37 cellular contexts compared by ENCODE assay signal in the genomic region with DNA sequence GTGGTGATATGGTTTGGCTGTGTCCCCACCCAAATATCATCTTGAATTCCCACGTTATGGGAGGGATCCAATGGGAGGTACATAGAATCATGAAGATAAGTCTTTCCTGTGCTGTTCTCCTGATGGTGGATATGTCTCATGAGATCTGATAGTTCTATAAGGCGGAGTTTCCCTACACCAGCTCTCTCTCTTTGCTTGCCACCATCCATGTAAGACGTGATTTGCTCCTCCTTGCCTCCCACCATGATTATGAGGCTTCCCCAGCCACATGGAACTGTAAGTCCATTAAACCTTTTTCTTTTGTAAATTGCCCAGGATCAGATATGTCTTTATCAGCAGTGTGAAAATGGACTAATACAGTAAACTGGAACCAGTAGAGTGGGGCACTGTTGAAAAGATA. TPM values are rescaled to one million over a fixed set of nuclear protein-coding genes. Genes with fewer than 3 reads are reported as not detected.
"Had no signal": no experiment of that assay in that cellular context is flagged by ENCODE, and none has a peak within 500 bp of the region (broad histone marks: within the 10 kb centered on the region; RNA-seq: fewer than 3 reads in every experiment).

No MANE protein-coding gene starts in this region.

- H3K27me3 ChIP-seq: MG63 had no signal

- H3K9me3 ChIP-seq: MG63 had no signal

- H3K4me3 ChIP-seq: MG63 had no signal

- H3K36me3 ChIP-seq: MG63 had no signal

- DNase-seq: Karpas-422, Kasumi-1, MG63, MM.1S, MV-4-11, NCI-H1048, NCI-H1092, NCI-H1092 treated with DMSO at 0.1 percent for 48 hours, NCI-H1105, NCI-H1105 treated with DMSO at 0.1 percent for 48 hours, NCI-H1417, NCI-H1417 treated with DMSO at 0.1 percent for 48 hours, NCI-H1436, NCI-H1436 treated with DMSO at 0.1 percent for 48 hours, NCI-H146, NCI-H1694, NCI-H1694 treated with DMSO at 0.1 percent for 48 hours, NCI-H187, NCI-H187 treated with DMSO at 0.1 percent for 48 hours, NCI-H1930, NCI-H2029, NCI-H2029 treated with DMSO at 0.1 percent for 48 hours, NCI-H2081, NCI-H2081 treated with DMSO at 0.1 percent for 48 hours, NCI-H2107, NCI-H2171, NCI-H2171 treated with DMSO at 0.1 percent for 48 hours, NCI-H2227 treated with DMSO at 0.1 percent for 48 hours, NCI-H226, NCI-H345, NCI-H446, NCI-H446 treated with DMSO at 0.1 percent for 48 hours, NCI-H510A, NCI-H510A treated with DMSO at 0.1 percent for 48 hours, NCI-H524 had no signal

RNA-seq across cellular contexts. Expression of gene HSD17B13, which starts 39.5 kb away (rescaled TPM):
- total RNA-seq: LHCN-M2, MCF 10A had no signal
